In the genomic region with DNA sequence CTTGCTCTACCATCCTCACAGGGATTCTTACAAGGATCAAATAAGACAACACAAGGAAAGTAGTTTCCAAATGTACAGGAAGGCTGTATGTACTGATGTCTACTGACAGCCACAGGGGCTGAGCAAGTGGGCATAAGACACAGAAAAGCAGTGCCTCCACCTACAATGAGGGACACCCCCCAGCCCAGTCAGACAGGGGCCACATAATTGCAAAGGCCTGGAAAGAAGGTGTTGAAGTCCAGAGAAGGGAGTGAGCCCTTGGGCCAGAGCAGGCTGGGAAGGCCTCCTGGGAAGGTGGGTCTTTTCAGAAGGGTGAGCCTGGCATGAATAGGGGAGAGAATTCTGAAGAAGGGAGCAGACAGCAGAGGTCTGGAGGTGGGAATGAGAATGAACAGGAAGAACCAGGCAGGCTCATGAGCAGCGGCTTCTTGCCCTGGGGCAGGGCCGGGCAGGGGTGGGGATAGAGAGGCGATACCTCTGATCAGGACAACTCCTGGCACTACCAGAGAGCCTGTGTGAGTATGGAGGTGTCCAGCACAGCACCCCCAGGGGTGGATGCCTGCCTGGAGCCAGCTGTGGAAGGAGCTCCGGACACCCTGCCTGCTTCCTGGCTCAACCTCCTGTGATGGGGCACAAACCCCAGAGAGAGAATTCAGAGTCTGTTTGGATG, we compare ENCODE assay signal across 2 cellular contexts.
TF ChIP-seq lines count a peak whose summit lies in the region.

No MANE protein-coding gene starts in this region.

TF ChIP-seq in SK-N-SH, 30 proteins besides CTCF, POLR2A, EP300 and RAD21:
- TF ChIP-seq, protein P1, sequence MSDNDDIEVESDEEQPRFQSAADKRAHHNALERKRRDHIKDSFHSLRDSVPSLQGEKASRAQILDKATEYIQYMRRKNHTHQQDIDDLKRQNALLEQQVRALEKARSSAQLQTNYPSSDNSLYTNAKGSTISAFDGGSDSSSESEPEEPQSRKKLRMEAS (IDR thresholded peaks at IDR 0.05; ENCODE audit: low read depth) = no peak
- TF ChIP-seq RFX5 (IDR thresholded peaks at IDR 0.05; ENCODE audit: low read length) (no peak), TEAD4 (IDR thresholded peaks at IDR 0.05; ENCODE audit: borderline replicate concordance, insufficient read depth) (no peak), TCF12 (IDR thresholded peaks at IDR 0.05) (no peak), NRF1 (IDR thresholded peaks at IDR 0.05; ENCODE audit: low read depth, low read length) (no peak), GABPA (IDR thresholded peaks at IDR 0.05; ENCODE audit: low read depth) (no peak), NFIC (IDR thresholded peaks at IDR 0.05; ENCODE audit: borderline replicate concordance) (no peak), ELF1 (IDR thresholded peaks at IDR 0.05) (no peak), FOXJ3 (CRISPR knock-in tag; IDR thresholded peaks at IDR 0.05) (no peak)
- TF ChIP-seq, protein P2, sequence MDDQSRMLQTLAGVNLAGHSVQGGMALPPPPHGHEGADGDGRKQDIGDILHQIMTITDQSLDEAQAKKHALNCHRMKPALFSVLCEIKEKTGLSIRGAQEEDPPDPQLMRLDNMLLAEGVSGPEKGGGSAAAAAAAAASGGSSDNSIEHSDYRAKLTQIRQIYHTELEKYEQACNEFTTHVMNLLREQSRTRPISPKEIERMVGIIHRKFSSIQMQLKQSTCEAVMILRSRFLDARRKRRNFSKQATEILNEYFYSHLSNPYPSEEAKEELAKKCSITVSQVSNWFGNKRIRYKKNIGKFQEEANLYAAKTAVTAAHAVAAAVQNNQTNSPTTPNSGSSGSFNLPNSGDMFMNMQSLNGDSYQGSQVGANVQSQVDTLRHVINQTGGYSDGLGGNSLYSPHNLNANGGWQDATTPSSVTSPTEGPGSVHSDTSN (IDR thresholded peaks at IDR 0.05) = no peak
TF ChIP-seq in SK-N-SH: peak in this region for 0.

TF ChIP-seq in SK-N-SH treated with all-trans-retinoic acid at 6 μM for 48 hours, 23 proteins besides CTCF, POLR2A, EP300 and RAD21:
- TF ChIP-seq ZFP30 (CRISPR knock-in tag; IDR thresholded peaks at IDR 0.05) (no peak), ZNF70 (CRISPR knock-in tag; IDR thresholded peaks at IDR 0.05) (no peak), RARB (CRISPR knock-in tag; IDR thresholded peaks at IDR 0.05) (no peak), ARNTL (CRISPR knock-in tag; IDR thresholded peaks at IDR 0.05; ENCODE audit: borderline replicate concordance, low read depth) (no peak)
- TF ChIP-seq, protein P3, sequence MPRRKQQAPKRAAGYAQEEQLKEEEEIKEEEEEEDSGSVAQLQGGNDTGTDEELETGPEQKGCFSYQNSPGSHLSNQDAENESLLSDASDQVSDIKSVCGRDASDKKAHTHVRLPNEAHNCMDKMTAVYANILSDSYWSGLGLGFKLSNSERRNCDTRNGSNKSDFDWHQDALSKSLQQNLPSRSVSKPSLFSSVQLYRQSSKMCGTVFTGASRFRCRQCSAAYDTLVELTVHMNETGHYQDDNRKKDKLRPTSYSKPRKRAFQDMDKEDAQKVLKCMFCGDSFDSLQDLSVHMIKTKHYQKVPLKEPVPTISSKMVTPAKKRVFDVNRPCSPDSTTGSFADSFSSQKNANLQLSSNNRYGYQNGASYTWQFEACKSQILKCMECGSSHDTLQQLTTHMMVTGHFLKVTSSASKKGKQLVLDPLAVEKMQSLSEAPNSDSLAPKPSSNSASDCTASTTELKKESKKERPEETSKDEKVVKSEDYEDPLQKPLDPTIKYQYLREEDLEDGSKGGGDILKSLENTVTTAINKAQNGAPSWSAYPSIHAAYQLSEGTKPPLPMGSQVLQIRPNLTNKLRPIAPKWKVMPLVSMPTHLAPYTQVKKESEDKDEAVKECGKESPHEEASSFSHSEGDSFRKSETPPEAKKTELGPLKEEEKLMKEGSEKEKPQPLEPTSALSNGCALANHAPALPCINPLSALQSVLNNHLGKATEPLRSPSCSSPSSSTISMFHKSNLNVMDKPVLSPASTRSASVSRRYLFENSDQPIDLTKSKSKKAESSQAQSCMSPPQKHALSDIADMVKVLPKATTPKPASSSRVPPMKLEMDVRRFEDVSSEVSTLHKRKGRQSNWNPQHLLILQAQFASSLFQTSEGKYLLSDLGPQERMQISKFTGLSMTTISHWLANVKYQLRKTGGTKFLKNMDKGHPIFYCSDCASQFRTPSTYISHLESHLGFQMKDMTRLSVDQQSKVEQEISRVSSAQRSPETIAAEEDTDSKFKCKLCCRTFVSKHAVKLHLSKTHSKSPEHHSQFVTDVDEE (CRISPR knock-in tag; IDR thresholded peaks at IDR 0.05) = no peak
- TF ChIP-seq, protein P4, sequence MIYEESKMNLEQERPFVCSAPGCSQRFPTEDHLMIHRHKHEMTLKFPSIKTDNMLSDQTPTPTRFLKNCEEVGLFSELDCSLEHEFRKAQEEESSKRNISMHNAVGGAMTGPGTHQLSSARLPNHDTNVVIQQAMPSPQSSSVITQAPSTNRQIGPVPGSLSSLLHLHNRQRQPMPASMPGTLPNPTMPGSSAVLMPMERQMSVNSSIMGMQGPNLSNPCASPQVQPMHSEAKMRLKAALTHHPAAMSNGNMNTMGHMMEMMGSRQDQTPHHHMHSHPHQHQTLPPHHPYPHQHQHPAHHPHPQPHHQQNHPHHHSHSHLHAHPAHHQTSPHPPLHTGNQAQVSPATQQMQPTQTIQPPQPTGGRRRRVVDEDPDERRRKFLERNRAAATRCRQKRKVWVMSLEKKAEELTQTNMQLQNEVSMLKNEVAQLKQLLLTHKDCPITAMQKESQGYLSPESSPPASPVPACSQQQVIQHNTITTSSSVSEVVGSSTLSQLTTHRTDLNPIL (CRISPR knock-in tag; IDR thresholded peaks at IDR 0.05; ENCODE audit: low read depth) = no peak
